In the genomic region with DNA sequence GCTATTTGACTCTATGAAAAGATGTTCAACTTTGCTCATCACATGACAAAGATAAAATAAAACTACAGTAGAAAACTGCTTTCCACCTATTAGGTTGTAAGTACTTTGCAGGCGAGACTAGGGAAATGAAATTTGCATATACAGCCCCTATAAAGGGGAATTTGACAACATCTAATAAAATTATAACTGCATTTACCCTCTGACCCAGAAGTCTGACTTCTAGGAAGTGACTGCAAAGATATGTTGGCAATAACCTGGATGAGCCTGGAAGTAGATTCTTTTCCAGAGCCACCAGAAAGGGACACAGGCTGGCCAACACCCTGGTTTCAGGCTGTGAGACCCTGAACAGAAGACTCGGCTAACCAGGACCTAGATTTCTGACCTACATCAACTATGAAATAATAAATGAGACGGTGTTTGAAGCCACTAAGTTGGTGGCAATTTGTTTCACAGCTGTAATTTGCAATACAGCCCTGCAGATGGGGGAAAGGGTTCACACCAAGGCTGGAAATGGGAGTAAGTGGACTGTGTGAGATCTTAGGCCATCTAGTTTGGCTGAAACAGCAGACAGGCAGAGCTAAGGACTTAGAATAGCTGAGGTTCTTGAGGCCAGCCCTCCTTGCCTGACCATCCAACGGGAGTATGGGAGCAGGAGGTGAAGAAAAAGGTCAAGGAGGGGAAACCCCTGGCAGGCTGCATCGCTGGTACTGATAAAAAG, we compare ENCODE assay signal across 1 cellular context.
TF ChIP-seq lines count a peak whose summit lies in the region.

No MANE protein-coding gene starts in this region.

TF ChIP-seq in H1, 55 proteins besides CTCF, POLR2A, EP300 and RAD21:
- TF ChIP-seq, protein P1, sequence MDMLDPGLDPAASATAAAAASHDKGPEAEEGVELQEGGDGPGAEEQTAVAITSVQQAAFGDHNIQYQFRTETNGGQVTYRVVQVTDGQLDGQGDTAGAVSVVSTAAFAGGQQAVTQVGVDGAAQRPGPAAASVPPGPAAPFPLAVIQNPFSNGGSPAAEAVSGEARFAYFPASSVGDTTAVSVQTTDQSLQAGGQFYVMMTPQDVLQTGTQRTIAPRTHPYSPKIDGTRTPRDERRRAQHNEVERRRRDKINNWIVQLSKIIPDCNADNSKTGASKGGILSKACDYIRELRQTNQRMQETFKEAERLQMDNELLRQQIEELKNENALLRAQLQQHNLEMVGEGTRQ (IDR thresholded peaks at IDR 0.05; ENCODE audit: low read length) = no peak
- TF ChIP-seq KDM4A (IDR thresholded peaks at IDR 0.05; ENCODE audit: low read depth, low read length, severe bottlenecking) (no peak), POU5F1 (IDR thresholded peaks at IDR 0.05; ENCODE audit: low read depth, low read length) (no peak), CBX5 (IDR thresholded peaks at IDR 0.05; ENCODE audit: low read depth, low read length) (no peak), SIN3A (conservative IDR thresholded peaks at IDR 0.05 in 1 of 2, IDR thresholded peaks at IDR 0.05 in 1 of 2; ENCODE audit: low read depth in 1 of 2, low read length in 2 of 2) (no peak), TAF7 (optimal IDR thresholded peaks at IDR 0.05; ENCODE audit: borderline replicate concordance, low read depth, low read length) (no peak)
- TF ChIP-seq, protein P2, sequence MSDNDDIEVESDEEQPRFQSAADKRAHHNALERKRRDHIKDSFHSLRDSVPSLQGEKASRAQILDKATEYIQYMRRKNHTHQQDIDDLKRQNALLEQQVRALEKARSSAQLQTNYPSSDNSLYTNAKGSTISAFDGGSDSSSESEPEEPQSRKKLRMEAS (IDR thresholded peaks at IDR 0.05) = no peak
